Comparison of ENCODE assay signal across 9 cellular contexts in the genomic region with DNA sequence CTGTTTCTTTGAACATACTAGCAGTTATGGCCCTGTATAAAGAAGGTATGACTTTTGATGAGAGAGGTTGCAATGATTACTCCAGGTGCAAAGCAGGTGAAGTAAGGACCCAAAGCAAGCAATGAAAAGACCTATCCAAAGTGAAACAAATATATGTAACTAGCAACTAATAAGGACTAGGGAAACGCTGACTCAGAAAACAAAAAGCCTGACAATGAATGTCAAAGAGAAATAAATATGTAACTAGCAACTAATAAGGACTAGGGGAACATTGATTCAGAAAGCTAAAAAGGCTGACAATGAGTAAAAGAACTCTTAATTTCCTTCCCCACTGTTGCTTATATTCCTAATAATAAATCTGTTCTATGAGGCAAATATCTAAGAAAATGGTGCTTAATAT.
"Had no signal": no experiment of that assay in that cellular context is flagged by ENCODE, and none has a peak within 500 bp of the region (broad histone marks: within the 10 kb centered on the region; RNA-seq: fewer than 3 reads in every experiment).

No MANE protein-coding gene starts in this region.

- DNase-seq: GM23248, GOT3, H7, HFFc6, KG1 had no signal

- H3K9ac ChIP-seq: GM23248 had no signal

- H3K27ac Mint-ChIP-seq: HFFc6, IgD-negative memory B cell had no signal

- ATAC-seq: HCT116 had no signal

- H3K4me3 Mint-ChIP-seq: HFFc6, IgD-negative memory B cell had no signal

- H3K9me3 ChIP-seq: HAP-1 had no signal

- H3K4me1 Mint-ChIP-seq: IgD-negative memory B cell had no signal

- H3K4me3 ChIP-seq: GM23248, HAP-1 had no signal

- H3K4me1 ChIP-seq: HAP-1 had no signal

- H3K27me3 Mint-ChIP-seq: IgD-negative memory B cell had no signal

- H3K27ac ChIP-seq: GM23248, HL-60 had no signal
